ENCODE assay signal across 1 cellular context in the genomic region with DNA sequence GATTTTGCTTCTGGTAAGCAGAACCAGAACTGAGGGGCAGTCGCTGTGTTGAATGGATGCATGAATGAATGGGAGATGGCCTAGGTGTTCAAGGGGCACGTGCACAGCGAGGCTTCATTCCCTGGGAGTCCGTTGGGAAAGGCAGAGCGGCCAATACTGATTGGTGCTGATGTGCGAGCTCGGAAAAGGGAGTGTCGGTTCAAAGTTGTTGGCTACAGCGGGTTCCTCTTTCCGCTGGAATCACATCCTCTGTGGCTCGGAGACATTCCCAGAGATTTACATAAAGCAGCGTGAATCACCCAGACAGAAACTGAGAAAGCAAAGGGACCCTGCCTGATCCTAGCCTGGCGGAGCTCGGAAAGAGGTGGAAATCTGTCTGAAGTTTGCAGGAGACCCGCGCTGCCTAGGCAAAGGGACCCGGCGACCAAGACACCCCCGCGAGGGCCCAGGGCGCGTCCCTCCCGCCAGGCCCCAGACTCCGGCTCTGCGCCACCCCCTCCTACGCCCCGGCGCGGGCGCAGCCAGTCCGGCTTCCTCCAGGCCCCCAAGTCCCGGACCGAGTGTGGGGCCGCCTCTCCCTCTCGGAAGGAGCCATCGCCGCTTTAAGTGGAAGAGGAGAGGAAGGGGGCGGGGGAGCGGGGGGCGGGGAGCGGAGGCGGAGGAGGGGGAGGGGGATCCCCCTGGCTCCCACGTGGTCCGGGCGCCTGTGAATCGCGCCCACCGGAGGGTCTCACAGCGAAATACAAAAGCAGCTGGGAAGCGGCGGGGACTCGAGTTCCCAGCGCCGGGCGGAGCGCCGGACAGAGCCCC.
TF ChIP-seq lines count a peak whose summit lies in the region.

A gene with protein sequence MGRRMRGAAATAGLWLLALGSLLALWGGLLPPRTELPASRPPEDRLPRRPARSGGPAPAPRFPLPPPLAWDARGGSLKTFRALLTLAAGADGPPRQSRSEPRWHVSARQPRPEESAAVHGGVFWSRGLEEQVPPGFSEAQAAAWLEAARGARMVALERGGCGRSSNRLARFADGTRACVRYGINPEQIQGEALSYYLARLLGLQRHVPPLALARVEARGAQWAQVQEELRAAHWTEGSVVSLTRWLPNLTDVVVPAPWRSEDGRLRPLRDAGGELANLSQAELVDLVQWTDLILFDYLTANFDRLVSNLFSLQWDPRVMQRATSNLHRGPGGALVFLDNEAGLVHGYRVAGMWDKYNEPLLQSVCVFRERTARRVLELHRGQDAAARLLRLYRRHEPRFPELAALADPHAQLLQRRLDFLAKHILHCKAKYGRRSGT (plus strand): TSS at position 774 of the 810 bp plus-strand sequence. CDS start 177 bp downstream, outside the sequence.

TF ChIP-seq in HepG2, 621 proteins besides CTCF, POLR2A, EP300 and RAD21 (continued from another document):
- TF ChIP-seq SRY (CRISPR knock-in tag; IDR thresholded peaks at IDR 0.05): 0 out of 2 replicates have a peak, but pooled peaks have one; percentile 20
- peak; percentile 35; the same call in 1 of the 2 replicates for TF ChIP-seq MTF2 (CRISPR knock-in tag; IDR thresholded peaks at IDR 0.05; ENCODE audit: borderline replicate concordance)
- TF ChIP-seq, protein P1, sequence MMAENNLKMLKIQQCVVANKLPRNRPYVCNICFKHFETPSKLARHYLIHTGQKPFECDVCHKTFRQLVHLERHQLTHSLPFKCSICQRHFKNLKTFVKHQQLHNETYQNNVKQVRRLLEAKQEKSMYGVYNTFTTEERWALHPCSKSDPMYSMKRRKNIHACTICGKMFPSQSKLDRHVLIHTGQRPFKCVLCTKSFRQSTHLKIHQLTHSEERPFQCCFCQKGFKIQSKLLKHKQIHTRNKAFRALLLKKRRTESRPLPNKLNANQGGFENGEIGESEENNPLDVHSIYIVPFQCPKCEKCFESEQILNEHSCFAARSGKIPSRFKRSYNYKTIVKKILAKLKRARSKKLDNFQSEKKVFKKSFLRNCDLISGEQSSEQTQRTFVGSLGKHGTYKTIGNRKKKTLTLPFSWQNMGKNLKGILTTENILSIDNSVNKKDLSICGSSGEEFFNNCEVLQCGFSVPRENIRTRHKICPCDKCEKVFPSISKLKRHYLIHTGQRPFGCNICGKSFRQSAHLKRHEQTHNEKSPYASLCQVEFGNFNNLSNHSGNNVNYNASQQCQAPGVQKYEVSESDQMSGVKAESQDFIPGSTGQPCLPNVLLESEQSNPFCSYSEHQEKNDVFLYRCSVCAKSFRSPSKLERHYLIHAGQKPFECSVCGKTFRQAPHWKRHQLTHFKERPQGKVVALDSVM (CRISPR knock-in tag; IDR thresholded peaks at IDR 0.05): 0 out of 2 replicates have a peak, but pooled peaks have one; percentile 12
- TF ChIP-seq ARNTL (CRISPR knock-in tag; IDR thresholded peaks at IDR 0.05): no peak
- 0 out of 2 replicates have a peak, but pooled peaks have one; percentile 37 for TF ChIP-seq KAT7 (CRISPR knock-in tag; IDR thresholded peaks at IDR 0.05; ENCODE audit: borderline replicate concordance)
- peak; percentile 37; the same call in 1 of the 2 replicates for TF ChIP-seq BCL6 (CRISPR knock-in tag; IDR thresholded peaks at IDR 0.05)
- TF ChIP-seq JUNB (CRISPR knock-in tag; IDR thresholded peaks at IDR 0.05; ENCODE audit: borderline replicate concordance): no peak
- TF ChIP-seq TAF1 (CRISPR knock-in tag; IDR thresholded peaks at IDR 0.05): 0 out of 2 replicates have a peak, but pooled peaks have one; percentile 18
- TF ChIP-seq GABPB1 (CRISPR knock-in tag; IDR thresholded peaks at IDR 0.05): 0 out of 2 replicates have a peak, but pooled peaks have one; percentile 28
- TF ChIP-seq HNRNPK (IDR thresholded peaks at IDR 0.05; ENCODE audit: low read depth, low read length, poor library complexity, severe bottlenecking): peak; percentile 87
- TF ChIP-seq LCORL (IDR thresholded peaks at IDR 0.05): no peak
- TF ChIP-seq LCORL (CRISPR knock-in tag; IDR thresholded peaks at IDR 0.05): 0 out of 2 replicates have a peak, but pooled peaks have one; percentile 18
- TF ChIP-seq ZNF12 (CRISPR knock-in tag; IDR thresholded peaks at IDR 0.05): no peak
- no peak for TF ChIP-seq FOXO1 (CRISPR knock-in tag; IDR thresholded peaks at IDR 0.05)
- 0 out of 2 replicates have a peak, but pooled peaks have one; percentile 20 for TF ChIP-seq ZNF792 (CRISPR knock-in tag; IDR thresholded peaks at IDR 0.05)
- TF ChIP-seq MAZ (IDR thresholded peaks at IDR 0.05; ENCODE audit: borderline replicate concordance, low read depth, low read length): no peak
- TF ChIP-seq MAZ (CRISPR knock-in tag; IDR thresholded peaks at IDR 0.05; ENCODE audit: low read depth): 0 out of 2 replicates have a peak, but pooled peaks have one; percentile 2
- TF ChIP-seq, protein P2, sequence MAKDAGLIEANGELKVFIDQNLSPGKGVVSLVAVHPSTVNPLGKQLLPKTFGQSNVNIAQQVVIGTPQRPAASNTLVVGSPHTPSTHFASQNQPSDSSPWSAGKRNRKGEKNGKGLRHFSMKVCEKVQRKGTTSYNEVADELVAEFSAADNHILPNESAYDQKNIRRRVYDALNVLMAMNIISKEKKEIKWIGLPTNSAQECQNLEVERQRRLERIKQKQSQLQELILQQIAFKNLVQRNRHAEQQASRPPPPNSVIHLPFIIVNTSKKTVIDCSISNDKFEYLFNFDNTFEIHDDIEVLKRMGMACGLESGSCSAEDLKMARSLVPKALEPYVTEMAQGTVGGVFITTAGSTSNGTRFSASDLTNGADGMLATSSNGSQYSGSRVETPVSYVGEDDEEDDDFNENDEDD (CRISPR knock-in tag; IDR thresholded peaks at IDR 0.05; ENCODE audit: borderline replicate concordance): 0 out of 2 replicates have a peak, but pooled peaks have one; percentile 11
- TF ChIP-seq SPEN (CRISPR knock-in tag; IDR thresholded peaks at IDR 0.05; ENCODE audit: low read depth): no peak
- no peak for TF ChIP-seq KDM3A (CRISPR knock-in tag; IDR thresholded peaks at IDR 0.05; ENCODE audit: low read depth)
- 0 out of 2 replicates have a peak, but pooled peaks have one; percentile 33 for TF ChIP-seq FOSL2 (CRISPR knock-in tag; IDR thresholded peaks at IDR 0.05)
- TF ChIP-seq HNRNPLL (IDR thresholded peaks at IDR 0.05; ENCODE audit: low read depth, low read length, poor library complexity, severe bottlenecking): peak; percentile 50
- TF ChIP-seq HIVEP1 (CRISPR knock-in tag; IDR thresholded peaks at IDR 0.05): no peak; the same call in 1 of the 2 replicates
- TF ChIP-seq ZNF224 (CRISPR knock-in tag; IDR thresholded peaks at IDR 0.05): 0 out of 2 replicates have a peak, but pooled peaks have one; percentile 26
- TF ChIP-seq HCFC1 (IDR thresholded peaks at IDR 0.05; ENCODE audit: low read depth, low read length): no peak
- peak; percentile 50 for TF ChIP-seq BHLHE40 (IDR thresholded peaks at IDR 0.05; ENCODE audit: low read length)
- TF ChIP-seq SALL1 (CRISPR knock-in tag; IDR thresholded peaks at IDR 0.05): 0 out of 2 replicates have a peak, but pooled peaks have one; percentile 7
- TF ChIP-seq ZNF501 (CRISPR knock-in tag; IDR thresholded peaks at IDR 0.05): peak; percentile 39; the same call in 1 of the 2 replicates
- TF ChIP-seq, protein P3, sequence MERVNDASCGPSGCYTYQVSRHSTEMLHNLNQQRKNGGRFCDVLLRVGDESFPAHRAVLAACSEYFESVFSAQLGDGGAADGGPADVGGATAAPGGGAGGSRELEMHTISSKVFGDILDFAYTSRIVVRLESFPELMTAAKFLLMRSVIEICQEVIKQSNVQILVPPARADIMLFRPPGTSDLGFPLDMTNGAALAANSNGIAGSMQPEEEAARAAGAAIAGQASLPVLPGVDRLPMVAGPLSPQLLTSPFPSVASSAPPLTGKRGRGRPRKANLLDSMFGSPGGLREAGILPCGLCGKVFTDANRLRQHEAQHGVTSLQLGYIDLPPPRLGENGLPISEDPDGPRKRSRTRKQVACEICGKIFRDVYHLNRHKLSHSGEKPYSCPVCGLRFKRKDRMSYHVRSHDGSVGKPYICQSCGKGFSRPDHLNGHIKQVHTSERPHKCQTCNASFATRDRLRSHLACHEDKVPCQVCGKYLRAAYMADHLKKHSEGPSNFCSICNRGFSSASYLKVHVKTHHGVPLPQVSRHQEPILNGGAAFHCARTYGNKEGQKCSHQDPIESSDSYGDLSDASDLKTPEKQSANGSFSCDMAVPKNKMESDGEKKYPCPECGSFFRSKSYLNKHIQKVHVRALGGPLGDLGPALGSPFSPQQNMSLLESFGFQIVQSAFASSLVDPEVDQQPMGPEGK (CRISPR knock-in tag; IDR thresholded peaks at IDR 0.05): 0 out of 2 replicates have a peak, but pooled peaks have one; percentile 12
- TF ChIP-seq, protein P4, sequence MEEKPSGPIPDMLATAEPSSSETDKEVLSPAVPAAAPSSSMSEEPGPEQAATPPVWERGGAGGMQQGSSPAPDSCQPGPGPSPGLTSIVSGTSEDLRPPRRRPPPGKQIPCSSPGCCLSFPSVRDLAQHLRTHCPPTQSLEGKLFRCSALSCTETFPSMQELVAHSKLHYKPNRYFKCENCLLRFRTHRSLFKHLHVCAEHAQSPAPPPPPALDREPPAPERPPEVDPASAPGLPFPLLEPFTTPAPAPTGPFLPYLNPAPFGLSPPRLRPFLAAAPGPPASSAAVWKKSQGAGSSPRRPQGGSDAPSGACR (CRISPR knock-in tag; IDR thresholded peaks at IDR 0.05): peak; percentile 29; the same call in 1 of the 2 replicates
TF ChIP-seq in HepG2: peak in this region for 21.
